12 cellular contexts compared by ENCODE assay signal in genomic region chr2:230658577-230658876, GRCh38. TPM values are rescaled to one million over a fixed set of nuclear protein-coding genes. Genes with fewer than 3 reads are reported as not detected.
DNase-seq lines count a peak whose midpoint lies in the region; ATAC-seq, FAIRE-seq and TF ChIP-seq lines count a peak whose summit lies in the region.
"Had no signal": no experiment of that assay in that cellular context is flagged by ENCODE, and none has a peak within 500 bp of the region (broad histone marks: within the 10 kb centered on the region; RNA-seq: fewer than 3 reads in every experiment).

No MANE protein-coding gene starts in this region.

- H2AFZ ChIP-seq in H1 (ENCODE audit: low read length) = no peak overlapping the region

- H3K27me3 ChIP-seq in BLaER1 treated with 17β-estradiol and CSF1 and Interleukin-3, amounts not matched to agents 10 nM and 100 nM = no peaks in the 10 kb centered on the region
- H3K27me3 ChIP-seq in H1 (replicated peaks in 1 of 4; ENCODE audit: control insufficient read depth in 3 of 4, extremely low read depth in 1 of 4, insufficient read depth in 3 of 4, low read length in 3 of 4) = no peaks in the 10 kb centered on the region; a peak in 2 of 7 replicates
- H3K27me3 ChIP-seq in esophagus muscularis mucosa = no peaks in the 10 kb centered on the region
- H3K27me3 ChIP-seq: colonic mucosa had no signal

- no peak overlapping the region for H4K8ac ChIP-seq in H1 (ENCODE audit: extremely low read depth, insufficient read depth, low read length)

- no peaks in the 10 kb centered on the region for H4K20me1 ChIP-seq in BLaER1 treated with 17β-estradiol and CSF1 and Interleukin-3, amounts not matched to agents 10 nM and 100 nM
- H4K20me1 ChIP-seq in H1 (replicated peaks in 1 of 2; ENCODE audit: control insufficient read depth in 1 of 2, insufficient read depth in 2 of 2, low read length in 2 of 2) = no peaks in the 10 kb centered on the region

- CTCF ChIA-PET in H1 (lab: Charles Lee; ENCODE audit: partially characterized antibody) = interaction anchor here (1.3 kb wide), 1 partner anchor 10 kb away, joined by 3 read pairs; no protein-coding TSS in a partner anchor

- TF ChIP-seq CTCF in NB4 (IDR thresholded peaks at IDR 0.05; ENCODE audit: low read depth, low read length) (no peak), H1 (IDR thresholded peaks at IDR 0.05; ENCODE audit: control extremely low read depth in 1 of 3, insufficient read depth in 1 of 3, low read depth in 1 of 3, low read length in 3 of 3) (no peak), esophagus muscularis mucosa (IDR thresholded peaks at IDR 0.05) (no peak)

- no peaks in the 10 kb centered on the region for H3K79me2 ChIP-seq in H1 (ENCODE audit: control insufficient read depth in 1 of 2, insufficient read depth in 2 of 2, low read length in 2 of 2)

- no peak overlapping the region; the same call in 1 of the 2 replicates for H2BK5ac ChIP-seq in H1 (ENCODE audit: low read depth, low read length)

- no peak for TF ChIP-seq EP300 in H1 (IDR thresholded peaks at IDR 0.05; ENCODE audit: borderline replicate concordance in 1 of 2, low read depth in 2 of 2, low read length in 2 of 2)
- no peak for TF ChIP-seq EP300 in esophagus muscularis mucosa (IDR thresholded peaks at IDR 0.05)

- ATAC-seq in GM18505 (IDR thresholded peaks at IDR 0.05; ENCODE audit: unreplicated experiment) = peak; percentile 1
- no peak for ATAC-seq in GM21576 (IDR thresholded peaks at IDR 0.05; ENCODE audit: unreplicated experiment)

- no peak for TF ChIP-seq RAD21 in H1 (IDR thresholded peaks at IDR 0.05 in 1 of 2, conservative IDR thresholded peaks at IDR 0.05 in 1 of 2; ENCODE audit: low read depth in 2 of 2, low read length in 2 of 2)

- no peak for DNase-seq in NB4 (ENCODE audit: low read depth)
- DNase-seq in H1 (ENCODE audit: low read depth in 1 of 2, low spot score in 2 of 2) = no peak
- DNase-seq in NCI-H146 (lab: John Stamatoyannopoulos, UW) = no peak
- DNase-seq in esophagus muscularis mucosa (ENCODE audit: extremely low spot score) = no peak
- no peak for DNase-seq in nucleus accumbens (lab: John Stamatoyannopoulos, UW)
- DNase-seq: colonic mucosa, NCI-H526, SHP77, WERI-Rb-1 had no signal

- no peak for FAIRE-seq in H1 (lab: Jason Lieb, UNC)

- peak; percentile 76 for TF ChIP-seq POLR2A in GM18505 (IDR thresholded peaks at IDR 0.05; ENCODE audit: borderline replicate concordance, extremely low read depth, insufficient read depth, insufficient read length)
- TF ChIP-seq POLR2A in NB4 (IDR thresholded peaks at IDR 0.05; ENCODE audit: extremely low read depth, insufficient read length) = no peak
- no peak for TF ChIP-seq POLR2A in H1 (IDR thresholded peaks at IDR 0.05; ENCODE audit: control extremely low read depth in 1 of 2, low read depth in 2 of 2, low read length in 2 of 2)
- TF ChIP-seq POLR2A in esophagus muscularis mucosa (IDR thresholded peaks at IDR 0.05; ENCODE audit: low read depth) = no peak

- POLR2A ChIA-PET in H1 (lab: Charles Lee; ENCODE audit: partially characterized antibody) = no interaction called here

- no peak overlapping the region for H3K4me3 ChIP-seq in BLaER1 treated with 17β-estradiol and CSF1 and Interleukin-3, amounts not matched to agents 10 nM and 100 nM
- peak overlapping the region; percentile 61 for H3K4me3 ChIP-seq in NB4 (ENCODE audit: low read depth, low read length)
- H3K4me3 ChIP-seq in H1 (ENCODE audit: extremely low read depth in 1 of 4, insufficient read depth in 2 of 4, low read depth in 3 of 4, low read length in 4 of 4) = no peak overlapping the region
- no peak overlapping the region for H3K4me3 ChIP-seq in esophagus muscularis mucosa
- H3K4me3 ChIP-seq: colonic mucosa had no signal

- H4K91ac ChIP-seq in H1 (replicated peaks; ENCODE audit: insufficient read length, low read length) = peak overlapping the region; percentile 87

- H3K4ac ChIP-seq in H1 (replicated peaks; ENCODE audit: insufficient read length, low read depth, low read length) = no peak overlapping the region

- H2BK20ac ChIP-seq in H1 (ENCODE audit: low read length) = no peak overlapping the region

- H3K36me3 ChIP-seq in BLaER1 treated with 17β-estradiol and CSF1 and Interleukin-3, amounts not matched to agents 10 nM and 100 nM = no peaks in the 10 kb centered on the region
- H3K36me3 ChIP-seq in H1 (ENCODE audit: control insufficient read depth in 2 of 4, insufficient read depth in 4 of 4, low read length in 3 of 4) (no peaks in the 10 kb centered on the region), esophagus muscularis mucosa (no peaks in the 10 kb centered on the region)
- H3K36me3 ChIP-seq: colonic mucosa, WERI-Rb-1 had no signal

- no peak overlapping the region for H3K56ac ChIP-seq in H1 (replicated peaks; ENCODE audit: insufficient read length, low read depth, low read length)

- H3K4me2 ChIP-seq in BLaER1 treated with 17β-estradiol and CSF1 and Interleukin-3, amounts not matched to agents 10 nM and 100 nM = peak overlapping the region; percentile 85 to 99 (median 95)
- no peak overlapping the region for H3K4me2 ChIP-seq in H1 (ENCODE audit: insufficient read depth in 1 of 2, low read depth in 2 of 2, low read length in 2 of 2)

- peak overlapping the region in 10 of 11 experiments; percentile 9 to 79 (median 68); a peak in 12 of 22 replicates for H3K9ac ChIP-seq in BLaER1 treated with 17β-estradiol and CSF1 and Interleukin-3, amounts not matched to agents 10 nM and 100 nM
- no peak overlapping the region for H3K9ac ChIP-seq in H1 (replicated peaks in 1 of 4; ENCODE audit: extremely low read depth in 1 of 4, low read depth in 3 of 4, low read length in 3 of 4)

- 82% methylated on average over 1 of the region's 1 CpG; no CpG with 5 or more reads in 1 of the 2 experiments for WGBS in H1 (ENCODE audit: extremely low coverage in 1 of 2, insufficient coverage in 1 of 2, insufficient read length in 1 of 2, insufficient replicate concordance in 2 of 2, low coverage in 1 of 2, low lambda C conversion rate in 2 of 2, missing lambda C conversion rate in 1 of 2), 2 experiments
- WGBS in esophagus muscularis mucosa = 100% methylated on average over 1 of the region's 1 CpG

- no peak overlapping the region for H3K23ac ChIP-seq in H1 (ENCODE audit: insufficient read length)

- H3K23me2 ChIP-seq in H1 (ENCODE audit: low read depth, low read length) = no peaks in the 10 kb centered on the region

- H4K5ac ChIP-seq in H1 (ENCODE audit: insufficient read length, low read depth, low read length) = no peak overlapping the region

- peaks cover 69 to 83% (median 75%) of the 10 kb centered on the region in 10 experiments for H3K4me1 ChIP-seq in BLaER1 treated with 17β-estradiol and CSF1 and Interleukin-3, amounts not matched to agents 10 nM and 100 nM
- H3K4me1 ChIP-seq in H1 (replicated peaks in 1 of 4; ENCODE audit: control insufficient read depth in 3 of 4, insufficient read depth in 4 of 4, low read length in 3 of 4) (peaks cover 0 to 12% (median 3%) of the 10 kb centered on the region in 4 experiments; a peak in 3 of 7 replicates), esophagus muscularis mucosa (peaks cover 0 to 13% (median 2%) of the 10 kb centered on the region in 4 donors)
- H3K4me1 ChIP-seq: colonic mucosa had no signal

- H3K18ac ChIP-seq in H1 (ENCODE audit: extremely low read depth, low read length) = peak overlapping the region; percentile 71; the same call in 1 of the 2 replicates

- peak overlapping the region; percentile 77 to 93 (median 86); a peak in 19 of 22 replicates for H3K27ac ChIP-seq in BLaER1 treated with 17β-estradiol and CSF1 and Interleukin-3, amounts not matched to agents 10 nM and 100 nM
- H3K27ac ChIP-seq in H1 (ENCODE audit: low read depth, low read length) (no peak overlapping the region), esophagus muscularis mucosa (replicated peaks in 1 of 4) (no peak overlapping the region)
- H3K27ac ChIP-seq: colonic mucosa, WERI-Rb-1 had no signal

- H2BK12ac ChIP-seq in H1 (ENCODE audit: low read depth, low read length) = peak overlapping the region; percentile 84; the same call in 1 of the 2 replicates

- no peaks in the 10 kb centered on the region for H3K79me1 ChIP-seq in H1 (ENCODE audit: low read depth, low read length)

- H3K14ac ChIP-seq in H1 (ENCODE audit: insufficient read length) = no peak overlapping the region

- H3K9me3 ChIP-seq in BLaER1 treated with 17β-estradiol and CSF1 and Interleukin-3, amounts not matched to agents 10 nM and 100 nM (replicated peaks in 1 of 11) = peaks cover 0 to 6% (median 0%) of the 10 kb centered on the region in 11 experiments; a peak in 3 of 22 replicates
- H3K9me3 ChIP-seq in H1 (ENCODE audit: insufficient read depth in 2 of 2, low read depth in 1 of 2, low read length in 1 of 2) (no peaks in the 10 kb centered on the region), esophagus muscularis mucosa (no peaks in the 10 kb centered on the region)
- H3K9me3 ChIP-seq: colonic mucosa had no signal

- intact Hi-C loops in esophagus muscularis mucosa (cut with DNase I) = no loop called here

- no peak overlapping the region for H2AK5ac ChIP-seq in H1 (ENCODE audit: low read depth, low read length)

- H2BK15ac ChIP-seq in H1 (ENCODE audit: low read length) = peak overlapping the region; percentile 92; the same call in 1 of the 2 replicates

- H2BK120ac ChIP-seq in H1 (replicated peaks; ENCODE audit: low read depth, low read length) = no peak overlapping the region

TF ChIP-seq in H1, 55 proteins besides CTCF, POLR2A, EP300 and RAD21 (continues in another document):
- TF ChIP-seq, protein P1, sequence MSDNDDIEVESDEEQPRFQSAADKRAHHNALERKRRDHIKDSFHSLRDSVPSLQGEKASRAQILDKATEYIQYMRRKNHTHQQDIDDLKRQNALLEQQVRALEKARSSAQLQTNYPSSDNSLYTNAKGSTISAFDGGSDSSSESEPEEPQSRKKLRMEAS (IDR thresholded peaks at IDR 0.05) = no peak
- TF ChIP-seq FOSL1 (IDR thresholded peaks at IDR 0.05; ENCODE audit: insufficient read depth, low read depth, low read length) (no peak), SIRT6 (IDR thresholded peaks at IDR 0.05; ENCODE audit: low read length) (no peak), MAFK (IDR thresholded peaks at IDR 0.05; ENCODE audit: low read depth, low read length) (no peak), CBX8 (IDR thresholded peaks at IDR 0.05; ENCODE audit: borderline replicate concordance, low read depth, low read length) (no peak), POU5F1 (IDR thresholded peaks at IDR 0.05; ENCODE audit: low read depth, low read length) (no peak)

RNA-seq across cellular contexts. Expression of gene CAB39, which starts 54.1 kb away (rescaled TPM):
- 48.3 and 50.5 TPM in 2 replicates for total RNA-seq in H1 (2021; fragmentation: NEBNext Ultra II Directional; extraction: Animal tissue kit (Norgen Biotek cat#: 25700))
- 12.8 and 16.4 TPM in 2 replicates for polyA plus RNA-seq in H1 (2011; rRNA removed)
- polyA plus RNA-seq in H1 (2011; cell fraction: cytosol; rRNA removed) = 21.9 TPM
- 10.9 TPM for polyA plus RNA-seq in H1 (2011; cell fraction: nucleus; rRNA removed)
- 22.0 to 33.8 TPM (median 26.7 TPM) in 4 replicates for polyA plus RNA-seq in H1 (2012, experiment 1 of 2)
- polyA plus RNA-seq in H1 (2012, experiment 2 of 2) = 2.2 TPM
- polyA plus RNA-seq in H1 (2013, experiment 1 of 2) = 24.1 TPM
- 25.0 TPM for polyA plus RNA-seq in H1 (2013, experiment 2 of 2)
- polyA minus RNA-seq in H1 (2011; rRNA and poly(A)+ RNA removed) = 42.6 and 45.2 TPM in 2 replicates
- polyA minus RNA-seq in H1 (2011; cell fraction: cytosol; rRNA and poly(A)+ RNA removed) = 28.2 TPM
- polyA minus RNA-seq in H1 (2011; cell fraction: nucleus; rRNA and poly(A)+ RNA removed) = 29.6 TPM
- 100 to 1,000 TPM in 1 of 4 donors, 10 to 100 TPM in 3; 73.6 to 105 (median 83.9) TPM for total RNA-seq in esophagus muscularis mucosa

Comparison
In these comparisons a context has a peak if more than half of its experiments do, and no peak if none do; other contexts are left out.
1. H3K27ac ChIP-seq: peak in BLaER1 treated with 17β-estradiol and CSF1 and Interleukin-3, amounts not matched to agents 10 nM and 100 nM (11 of 11); none in H1 (single experiment) and esophagus muscularis mucosa (0 of 4).
2. H3K4me2 ChIP-seq: peak in BLaER1 treated with 17β-estradiol and CSF1 and Interleukin-3, amounts not matched to agents 10 nM and 100 nM (11 of 11); none in H1 (0 of 2).
3. H3K9ac ChIP-seq: peak in BLaER1 treated with 17β-estradiol and CSF1 and Interleukin-3, amounts not matched to agents 10 nM and 100 nM (10 of 11); none in H1 (0 of 4).